ENCODE assay signal across 9 cellular contexts in genomic region chr1:10474309-10474612, GRCh38. TPM values are rescaled to one million over a fixed set of nuclear protein-coding genes. Genes with fewer than 3 reads are reported as not detected.
DNase-seq lines count a peak whose midpoint lies in the region; ATAC-seq, FAIRE-seq and TF ChIP-seq lines count a peak whose summit lies in the region.
"Not testable (repeated sequence)": the region's sequence is repeated elsewhere in the genome, so short reads cannot be mapped to it uniquely, and the experiment has no call there.
"Had no signal": no experiment of that assay in that cellular context is flagged by ENCODE, and none has a peak within 500 bp of the region (broad histone marks: within the 10 kb centered on the region; RNA-seq: fewer than 3 reads in every experiment).

No MANE protein-coding gene starts in this region.

- peak overlapping the region; percentile 94 for H3K4me3 Mint-ChIP-seq in CD8-positive, alpha-beta T cell
- H3K4me3 Mint-ChIP-seq in activated CD4-positive, alpha-beta T cell treated with anti-CD3 and anti-CD28 coated beads for 36 hours: peak overlapping the region; percentile 99
- H3K4me3 Mint-ChIP-seq in memory B cell: peak overlapping the region; percentile 87

- peaks cover 19% of the 10 kb centered on the region for H4K20me1 ChIP-seq in Loucy (ENCODE audit: insufficient read depth, low read length, poor library complexity, severe bottlenecking)
- H4K20me1 ChIP-seq in K562 (replicated peaks; ENCODE audit: control insufficient read depth, insufficient read depth, low read length): not testable (repeated sequence)

- not testable (repeated sequence) for FAIRE-seq in K562 (lab: Jason Lieb, UNC)

- not testable (repeated sequence) for H3K36me3 ChIP-seq in CD8-positive, alpha-beta T cell (ENCODE audit: insufficient read depth, low read length); Loucy (ENCODE audit: insufficient read depth, low read length); parathyroid adenoma (ENCODE audit: control insufficient read depth, insufficient read depth, low read length); tibial nerve
- peaks cover 32% of the 10 kb centered on the region for H3K36me3 ChIP-seq in K562 (ENCODE audit: control insufficient read depth, insufficient read depth, low read length)

- not testable (repeated sequence) for TF ChIP-seq CTCF in CD8-positive, alpha-beta T cell (IDR thresholded peaks at IDR 0.05); Loucy (conservative IDR thresholded peaks at IDR 0.05; ENCODE audit: low read length); K562 (IDR thresholded peaks at IDR 0.05 in 2 of 3, conservative IDR thresholded peaks at IDR 0.05 in 1 of 3; ENCODE audit: insufficient read depth in 2 of 3, low read depth in 1 of 3, low read length in 3 of 3); fibroblast of mammary gland (conservative IDR thresholded peaks at IDR 0.05; ENCODE audit: control insufficient read depth, insufficient read depth, low read depth, low read length); parathyroid adenoma (IDR thresholded peaks at IDR 0.05); tibial nerve (IDR thresholded peaks at IDR 0.05)

- H3F3A ChIP-seq in Loucy (ENCODE audit: low read depth): not testable (repeated sequence)

- peak overlapping the region; percentile 96 for H2AFZ ChIP-seq in Loucy (ENCODE audit: low read length)
- peak overlapping the region; percentile 84 for H2AFZ ChIP-seq in K562 (ENCODE audit: low read depth, low read length)
- H2AFZ ChIP-seq in parathyroid adenoma: peak overlapping the region; percentile 52

- not testable (repeated sequence) for H3K9me3 ChIP-seq in CD8-positive, alpha-beta T cell (ENCODE audit: low read length); Loucy (ENCODE audit: insufficient read depth, low read depth, low read length); K562 (replicated peaks; ENCODE audit: control insufficient read depth, insufficient read depth, low read depth, low read length); parathyroid adenoma (ENCODE audit: control insufficient read depth, low read length); tibial nerve

- H3K27me3 ChIP-seq in CD8-positive, alpha-beta T cell (ENCODE audit: insufficient read depth, low read length); Loucy (ENCODE audit: insufficient read depth, low read length, poor library complexity, severe bottlenecking); K562 (ENCODE audit: control insufficient read depth in 2 of 2, insufficient read depth in 2 of 2, low read length in 2 of 2); parathyroid adenoma (ENCODE audit: control insufficient read depth, insufficient read depth, low read length); tibial nerve: not testable (repeated sequence)

- H3K4me2 ChIP-seq in Loucy (ENCODE audit: low read depth, low read length, poor library complexity, severe bottlenecking): peak overlapping the region; percentile 74
- peak overlapping the region; percentile 84 for H3K4me2 ChIP-seq in K562 (ENCODE audit: insufficient read depth, low read length)
- H3K4me2 ChIP-seq in parathyroid adenoma (ENCODE audit: low read length): peak overlapping the region; percentile 75

- H3K4me1 Mint-ChIP-seq in CD8-positive, alpha-beta T cell (ENCODE audit: low read depth): peaks cover 51% of the 10 kb centered on the region
- H3K4me1 Mint-ChIP-seq in activated CD4-positive, alpha-beta T cell treated with anti-CD3 and anti-CD28 coated beads for 36 hours: peaks cover 37% of the 10 kb centered on the region
- peaks cover 25% of the 10 kb centered on the region for H3K4me1 Mint-ChIP-seq in memory B cell

- H3K9ac ChIP-seq in Loucy (ENCODE audit: low read depth, low read length, poor library complexity, severe bottlenecking) (peak overlapping the region; percentile 83), K562 (ENCODE audit: insufficient read depth in 1 of 2, low read depth in 2 of 2, low read length in 2 of 2) (peak overlapping the region; percentile 2 to 82; a peak in 2 of 4 replicates)
- not testable (repeated sequence) for H3K9ac ChIP-seq in parathyroid adenoma

- not testable (repeated sequence) for TF ChIP-seq EP300 in K562 (IDR thresholded peaks at IDR 0.05; ENCODE audit: low read length); tibial nerve (IDR thresholded peaks at IDR 0.05)

- H3K27me3 Mint-ChIP-seq in CD8-positive, alpha-beta T cell (ENCODE audit: low read depth); activated CD4-positive, alpha-beta T cell treated with anti-CD3 and anti-CD28 coated beads for 36 hours; memory B cell: not testable (repeated sequence)

- BruUV-seq in K562 (replicated peaks; lab: Mats Ljungman, UMichigan): not testable (repeated sequence)

- CTCF ChIA-PET in CD8-positive, alpha-beta T cell (lab: Charles Lee); K562 (lab: Yijun Ruan, JAX; ENCODE audit: low intra/inter-chr PET ratio): not testable (repeated sequence)
- CTCF ChIA-PET in activated CD4-positive, alpha-beta T cell treated with anti-CD3 and anti-CD28 coated beads for 36 hours (lab: Charles Lee): interaction anchor here (1.1 kb wide), 1 partner anchor 36 kb away, joined by 3 read pairs; no protein-coding TSS in a partner anchor

- peaks cover 53% of the 10 kb centered on the region for H3K79me2 ChIP-seq in Loucy (ENCODE audit: insufficient read depth, low read length)
- peaks cover 64% of the 10 kb centered on the region for H3K79me2 ChIP-seq in K562 (ENCODE audit: control insufficient read depth, insufficient read depth, low read length)
- H3K79me2 ChIP-seq in parathyroid adenoma: not testable (repeated sequence)

- TF ChIP-seq RAD21 in K562 (CRISPR knock-in tag; conservative IDR thresholded peaks at IDR 0.05 in 1 of 2, IDR thresholded peaks at IDR 0.05 in 1 of 2): not testable (repeated sequence)

- H3K9me3 Mint-ChIP-seq in CD8-positive, alpha-beta T cell; activated CD4-positive, alpha-beta T cell treated with anti-CD3 and anti-CD28 coated beads for 36 hours (ENCODE audit: low read depth); memory B cell: not testable (repeated sequence)

- H3K4me3 ChIP-seq in CD8-positive, alpha-beta T cell (ENCODE audit: low read depth, low read length): peak overlapping the region; percentile 66
- peak overlapping the region; percentile 83 for H3K4me3 ChIP-seq in Loucy (ENCODE audit: low read length, poor library complexity, severe bottlenecking)
- H3K4me3 ChIP-seq in K562: peak overlapping the region; percentile 72
- peak overlapping the region; percentile 72 for H3K4me3 ChIP-seq in fibroblast of mammary gland (ENCODE audit: control insufficient read depth, low read depth, low read length)
- H3K4me3 ChIP-seq in parathyroid adenoma (ENCODE audit: low read depth, low read length): peak overlapping the region; percentile 89
- peak overlapping the region; percentile 80 to 97 (median 88) for H3K4me3 ChIP-seq in tibial nerve

- H3K27ac ChIP-seq in CD8-positive, alpha-beta T cell (ENCODE audit: low read depth, low read length); parathyroid adenoma: not testable (repeated sequence)
- H3K27ac ChIP-seq in K562 (ENCODE audit: extremely low read depth, low read depth, low read length) (peak overlapping the region; percentile 90), tibial nerve (peak overlapping the region in 2 of 4 donors; percentile 84 to 93)

- DNase-seq in CD8-positive, alpha-beta T cell; activated CD4-positive, alpha-beta T cell treated with anti-CD3 and anti-CD28 coated beads for 36 hours; K562 (ENCODE audit: extremely low read depth in 1 of 4, low spot score in 3 of 4); fibroblast of mammary gland (ENCODE audit: low read depth); memory B cell (ENCODE audit: low spot score in 2 of 2); tibial nerve (ENCODE audit: low spot score in 2 of 2): not testable (repeated sequence)

- POLR2A ChIA-PET in CD8-positive, alpha-beta T cell (lab: Charles Lee): interaction anchor here (0.7 kb wide), 1 partner anchor 814 kb away, joined by 3 read pairs; no protein-coding TSS in a partner anchor
- POLR2A ChIA-PET in activated CD4-positive, alpha-beta T cell treated with anti-CD3 and anti-CD28 coated beads for 36 hours (lab: Charles Lee); K562 (lab: Yijun Ruan, JAX): not testable (repeated sequence)

- H3K9me2 ChIP-seq in Loucy (replicated peaks; ENCODE audit: low read depth, low read length): not testable (repeated sequence)

- H3K4me1 ChIP-seq in CD8-positive, alpha-beta T cell (ENCODE audit: insufficient read depth, low read length): peaks cover 34% of the 10 kb centered on the region
- H3K4me1 ChIP-seq in Loucy (ENCODE audit: insufficient read depth, low read length, poor library complexity, severe bottlenecking) (peaks cover 34% of the 10 kb centered on the region), K562 (replicated peaks in 1 of 2; ENCODE audit: control insufficient read depth in 2 of 2, insufficient read depth in 2 of 2, low read length in 2 of 2) (peaks cover 24 to 31% of the 10 kb centered on the region in 2 experiments; a peak in 4 of 5 replicates), tibial nerve (peaks cover 0 to 50% (median 14%) of the 10 kb centered on the region in 4 donors)
- H3K4me1 ChIP-seq in parathyroid adenoma: not testable (repeated sequence)

- intact Hi-C loops in CD8-positive, alpha-beta T cell (cut with DNase I, micrococcal nuclease): loop anchor here (2.0 to 5.0 kb wide), 5 partner anchors 441 to 1508 kb away; partner anchors contain the start of genes EXOSC10 (in 2 of the 2), CLCN6 (in 1 of the 2), MFN2 (in 1 of the 2) and MTHFR (in 1 of the 2)
- intact Hi-C loops in activated CD4-positive, alpha-beta T cell treated with anti-CD3 and anti-CD28 coated beads for 36 hours (cut with DNase I, micrococcal nuclease): loop anchor here (1.0 to 10.0 kb wide), 10 partner anchors 21 to 1331 kb away; partner anchors contain the start of genes CLCN6 (in 1 of the 2), KIF1B (in 1 of the 2), MTHFR (in 1 of the 2) and MTOR (in 1 of the 2)
- intact Hi-C loops in K562 (cut with micrococcal nuclease): loop anchor here (2.0 to 5.0 kb wide), 2 partner anchors 21 to 97 kb away; no protein-coding TSS in a partner anchor

- WGBS in K562 (ENCODE audit: insufficient coverage, low coverage, missing lambda C conversion rate): 60% methylated on average over 10 of the region's 10 CpGs
- WGBS in tibial nerve, 2 donors: 93% methylated on average over 10 of the region's 10 CpGs

- TF ChIP-seq POLR2A in K562 (conservative IDR thresholded peaks at IDR 0.05); tibial nerve (IDR thresholded peaks at IDR 0.05): not testable (repeated sequence)

- not testable (repeated sequence) for ATAC-seq in CD8-positive, alpha-beta T cell; activated CD4-positive, alpha-beta T cell treated with anti-CD3 and anti-CD28 coated beads for 36 hours; K562; memory B cell (ENCODE audit: low read depth)

- H3K9me1 ChIP-seq in K562 (ENCODE audit: control insufficient read depth, insufficient read depth, low read length): not testable (repeated sequence)

- peak overlapping the region; percentile 92 for H3K27ac Mint-ChIP-seq in CD8-positive, alpha-beta T cell
- peak overlapping the region; percentile 91 for H3K27ac Mint-ChIP-seq in activated CD4-positive, alpha-beta T cell treated with anti-CD3 and anti-CD28 coated beads for 36 hours
- peak overlapping the region; percentile 92 for H3K27ac Mint-ChIP-seq in memory B cell

- peaks cover 16% of the 10 kb centered on the region for H3K36me3 Mint-ChIP-seq in CD8-positive, alpha-beta T cell
- H3K36me3 Mint-ChIP-seq in activated CD4-positive, alpha-beta T cell treated with anti-CD3 and anti-CD28 coated beads for 36 hours (ENCODE audit: low read depth); memory B cell: not testable (repeated sequence)

- in situ Hi-C loops in K562 (cut with MboI): not testable (repeated sequence)

RNA-seq across cellular contexts. Expression of gene PEX14, which starts 0.5 kb away (rescaled TPM):
- 10 to 100 TPM; 13.5 to 14.2 TPM for total RNA-seq in CD8-positive, alpha-beta T cell
- 10 to 100 TPM; 16.3 to 25.1 TPM for total RNA-seq in activated CD4-positive, alpha-beta T cell treated with anti-CD3 and anti-CD28 coated beads for 36 hours
- total RNA-seq in K562 (2011; cell fraction: chromatin; rRNA removed; ENCODE audit: low replicate concordance): 22.7 and 32.6 TPM in 2 replicates
- 32.9 and 41.0 TPM in 2 replicates for total RNA-seq in K562 (2011; cell fraction: nucleolus; rRNA removed)
- 27.9 and 28.1 TPM in 2 replicates for total RNA-seq in K562 (2011; cell fraction: nucleoplasm; rRNA removed)
- 25.7 and 39.1 TPM in 2 replicates for total RNA-seq in K562 (2014; rRNA removed)
- total RNA-seq in K562 (2014; rRNA removed; fragmentation: Illumina TruSeq; extraction: Trizol): 11.6 and 12.8 TPM in 2 replicates
- total RNA-seq in K562 (2015; rRNA removed; fragmentation: Illumina TruSeq; extraction: Trizol): 20.2 and 22.7 TPM in 2 replicates
- total RNA-seq in K562 (2021): 45.7 and 47.5 TPM in 2 replicates
- 8.0 and 19.6 TPM in 2 replicates for polyA plus RNA-seq in K562 (2011; rRNA removed)
- 11.8 and 15.9 TPM in 2 replicates for polyA plus RNA-seq in K562 (2011; cell fraction: cytosol; rRNA removed)
- polyA plus RNA-seq in K562 (2011; cell fraction: nucleus; rRNA removed): 22.9 and 28.2 TPM in 2 replicates
- polyA plus RNA-seq in K562 (2012): 37.1 and 37.2 TPM in 2 replicates
- polyA plus RNA-seq in K562 (2014; fragmentation: Illumina TruSeq; extraction: Trizol): 30.2 and 31.2 TPM in 2 replicates
- 1 to 10 TPM; 2.6 to 2.9 TPM for polyA plus RNA-seq in K562 (2014; fragmentation: Nextera tagmentation; extraction: Ambion mirVana)
- polyA plus RNA-seq in K562 (2014; rRNA removed): 25.5 and 27.2 TPM in 2 replicates
- polyA minus RNA-seq in K562 (2011; rRNA and poly(A)+ RNA removed): 6.4 and 7.4 TPM in 2 replicates
- 11.3 and 18.9 TPM in 2 replicates for polyA minus RNA-seq in K562 (2011; cell fraction: cytosol; rRNA and poly(A)+ RNA removed)
- polyA minus RNA-seq in K562 (2011; cell fraction: nucleus; rRNA and poly(A)+ RNA removed): 12.4 and 16.8 TPM in 2 replicates
- 10 to 100 TPM; 14.4 to 21.8 (median 18.2) TPM for total RNA-seq in tibial nerve

RNA-seq across cellular contexts. Expression of gene DFFA, which starts 1.9 kb away (rescaled TPM):
- total RNA-seq in CD8-positive, alpha-beta T cell: 10 to 100 TPM in 1 of 2 experiments, 1 to 10 TPM in 1; 10.0 to 10.4 TPM
- total RNA-seq in activated CD4-positive, alpha-beta T cell treated with anti-CD3 and anti-CD28 coated beads for 36 hours: 10 to 100 TPM; 45.7 to 46.4 TPM
- 54.1 and 71.5 TPM in 2 replicates for total RNA-seq in K562 (2011; cell fraction: chromatin; rRNA removed; ENCODE audit: low replicate concordance)
- 37.0 and 45.7 TPM in 2 replicates for total RNA-seq in K562 (2011; cell fraction: nucleolus; rRNA removed)
- total RNA-seq in K562 (2011; cell fraction: nucleoplasm; rRNA removed): 49.3 and 71.1 TPM in 2 replicates
- 47.0 and 62.9 TPM in 2 replicates for total RNA-seq in K562 (2014; rRNA removed)
- 66.5 and 67.3 TPM in 2 replicates for total RNA-seq in K562 (2014; rRNA removed; fragmentation: Illumina TruSeq; extraction: Trizol)
- 64.2 and 65.3 TPM in 2 replicates for total RNA-seq in K562 (2015; rRNA removed; fragmentation: Illumina TruSeq; extraction: Trizol)
- 74.8 and 78.9 TPM in 2 replicates for total RNA-seq in K562 (2021)
- 47.1 and 57.7 TPM in 2 replicates for polyA plus RNA-seq in K562 (2011; rRNA removed)
- 36.0 and 40.4 TPM in 2 replicates for polyA plus RNA-seq in K562 (2011; cell fraction: cytosol; rRNA removed)
- 17.7 and 20.4 TPM in 2 replicates for polyA plus RNA-seq in K562 (2011; cell fraction: nucleus; rRNA removed)
- polyA plus RNA-seq in K562 (2012): 29.9 and 45.7 TPM in 2 replicates
- polyA plus RNA-seq in K562 (2014; fragmentation: Illumina TruSeq; extraction: Trizol): 53.3 and 54.9 TPM in 2 replicates
- polyA plus RNA-seq in K562 (2014; fragmentation: Nextera tagmentation; extraction: Ambion mirVana): 10 to 100 TPM; 59.2 to 71.7 TPM
- 39.6 and 44.4 TPM in 2 replicates for polyA plus RNA-seq in K562 (2014; rRNA removed)
- polyA minus RNA-seq in K562 (2011; rRNA and poly(A)+ RNA removed): 78.7 and 100.0 TPM in 2 replicates
- 29.8 and 30.1 TPM in 2 replicates for polyA minus RNA-seq in K562 (2011; cell fraction: cytosol; rRNA and poly(A)+ RNA removed)
- 7.7 and 12.9 TPM in 2 replicates for polyA minus RNA-seq in K562 (2011; cell fraction: nucleus; rRNA and poly(A)+ RNA removed)
- 10 to 100 TPM; 14.9 to 19.5 (median 18.9) TPM for total RNA-seq in tibial nerve

RNA-seq across cellular contexts. Expression of gene CORT, which starts 24.4 kb away (rescaled TPM):
- under 1 TPM in 1 of 2 experiments, not detected in 1; 0.38 TPM for total RNA-seq in CD8-positive, alpha-beta T cell
- under 1 TPM in 1 of 2 experiments, not detected in 1; 0.16 TPM for total RNA-seq in activated CD4-positive, alpha-beta T cell treated with anti-CD3 and anti-CD28 coated beads for 36 hours
- 0.51 and 1.1 TPM in 2 replicates for total RNA-seq in K562 (2011; cell fraction: chromatin; rRNA removed; ENCODE audit: low replicate concordance)
- total RNA-seq in K562 (2011; cell fraction: nucleolus; rRNA removed): 0.53 and 1.0 TPM in 2 replicates
- 1.0 and 1.3 TPM in 2 replicates for total RNA-seq in K562 (2011; cell fraction: nucleoplasm; rRNA removed)
- 0.29 TPM in 1 of 2 replicates, not detected in the other for total RNA-seq in K562 (2014; rRNA removed)
- total RNA-seq in K562 (2014; rRNA removed; fragmentation: Illumina TruSeq; extraction: Trizol): 0.11 and 0.19 TPM in 2 replicates
- 0.34 and 0.54 TPM in 2 replicates for total RNA-seq in K562 (2015; rRNA removed; fragmentation: Illumina TruSeq; extraction: Trizol)
- 0.51 TPM in 1 of 2 replicates, not detected in the other for total RNA-seq in K562 (2021)
- not detected in 2 replicates for polyA plus RNA-seq in K562 (2011; rRNA removed)
- not detected in 2 replicates for polyA plus RNA-seq in K562 (2011; cell fraction: cytosol; rRNA removed)
- polyA plus RNA-seq in K562 (2011; cell fraction: nucleus; rRNA removed): 0.37 TPM in 1 of 2 replicates, not detected in the other
- 0.16 and 0.42 TPM in 2 replicates for polyA plus RNA-seq in K562 (2012)
- polyA plus RNA-seq in K562 (2014; fragmentation: Illumina TruSeq; extraction: Trizol): 0.15 TPM in 2 replicates
- polyA plus RNA-seq in K562 (2014; fragmentation: Nextera tagmentation; extraction: Ambion mirVana): not detected
- polyA plus RNA-seq in K562 (2014; rRNA removed): 0.08 TPM in 1 of 2 replicates, not detected in the other
- polyA minus RNA-seq in K562 (2011; rRNA and poly(A)+ RNA removed): not detected in 2 replicates
- not detected in 2 replicates for polyA minus RNA-seq in K562 (2011; cell fraction: cytosol; rRNA and poly(A)+ RNA removed)
- polyA minus RNA-seq in K562 (2011; cell fraction: nucleus; rRNA and poly(A)+ RNA removed): not detected in 2 replicates
- total RNA-seq in tibial nerve: 1 to 10 TPM in 1 of 4 donors, not detected in 3; 1.7 TPM
- total RNA-seq: left lobe of liver had no signal

RNA-seq across cellular contexts. Expression of gene CENPS, which starts 44.0 kb away (rescaled TPM):
- 1 to 10 TPM; 2.0 to 3.5 TPM for total RNA-seq in CD8-positive, alpha-beta T cell
- total RNA-seq in activated CD4-positive, alpha-beta T cell treated with anti-CD3 and anti-CD28 coated beads for 36 hours: 10 to 100 TPM; 18.1 to 22.8 TPM
- total RNA-seq in K562 (2011; cell fraction: chromatin; rRNA removed; ENCODE audit: low replicate concordance): 7.7 and 8.5 TPM in 2 replicates
- total RNA-seq in K562 (2011; cell fraction: nucleolus; rRNA removed): 5.1 and 5.8 TPM in 2 replicates
- total RNA-seq in K562 (2011; cell fraction: nucleoplasm; rRNA removed): 6.0 and 8.2 TPM in 2 replicates
- total RNA-seq in K562 (2014; rRNA removed) (21.7 and 24.0 TPM in 2 replicates), K562 (2014; rRNA removed; fragmentation: Illumina TruSeq; extraction: Trizol) (31.8 and 33.4 TPM in 2 replicates), K562 (2015; rRNA removed; fragmentation: Illumina TruSeq; extraction: Trizol) (26.7 and 31.3 TPM in 2 replicates), K562 (2021) (27.1 and 28.9 TPM in 2 replicates), tibial nerve (10 to 100 TPM in 2 of 4 donors, 1 to 10 TPM in 2; 3.3 to 15.3 (median 8.6) TPM)
- polyA plus RNA-seq in K562 (2011; rRNA removed) (12.6 and 14.0 TPM in 2 replicates), K562 (2014; fragmentation: Illumina TruSeq; extraction: Trizol) (26.0 and 26.3 TPM in 2 replicates), K562 (2014; fragmentation: Nextera tagmentation; extraction: Ambion mirVana) (10 to 100 TPM; 10.2 to 16.4 TPM), K562 (2014; rRNA removed) (20.5 and 36.0 TPM in 2 replicates)
- polyA plus RNA-seq in K562 (2011; cell fraction: cytosol; rRNA removed): 9.0 and 12.0 TPM in 2 replicates
- polyA plus RNA-seq in K562 (2011; cell fraction: nucleus; rRNA removed): 4.9 and 6.3 TPM in 2 replicates
- polyA plus RNA-seq in K562 (2012): 29.5 and 36.6 TPM in 2 replicates
- polyA minus RNA-seq in K562 (2011; rRNA and poly(A)+ RNA removed): 4.9 and 5.4 TPM in 2 replicates
- 2.4 and 4.5 TPM in 2 replicates for polyA minus RNA-seq in K562 (2011; cell fraction: cytosol; rRNA and poly(A)+ RNA removed)
- 3.0 and 6.7 TPM in 2 replicates for polyA minus RNA-seq in K562 (2011; cell fraction: nucleus; rRNA and poly(A)+ RNA removed)
